ENCODE assay signal across 22 cellular contexts in genomic region chr2:42189235-42189566, GRCh38. TPM values are rescaled to one million over a fixed set of nuclear protein-coding genes. Genes with fewer than 3 reads are reported as not detected.
A peak's percentile ranks its signal among the peaks of the same experiment; 100 is the strongest.
DNase-seq lines count a peak whose midpoint lies in the region; ATAC-seq, FAIRE-seq and TF ChIP-seq lines count a peak whose summit lies in the region.
"Had no signal": no experiment of that assay in that cellular context is flagged by ENCODE, and none has a peak within 500 bp of the region (broad histone marks: within the 10 kb centered on the region; RNA-seq: fewer than 3 reads in every experiment).

No MANE protein-coding gene starts in this region.

- no peaks in the 10 kb centered on the region for H3K36me3 ChIP-seq in Caco-2 (ENCODE audit: control insufficient read depth, insufficient read depth, low read length)
- no peaks in the 10 kb centered on the region for H3K36me3 ChIP-seq in endodermal cell (ENCODE audit: control insufficient read depth, insufficient read depth, low read length)
- no peaks in the 10 kb centered on the region for H3K36me3 ChIP-seq in naive thymus-derived CD4-positive, alpha-beta T cell (ENCODE audit: control insufficient read depth in 2 of 3, insufficient read depth in 3 of 3, low read length in 3 of 3)
- H3K36me3 ChIP-seq in kidney (ENCODE audit: control insufficient read depth in 1 of 2, insufficient read depth in 2 of 2, low read length in 2 of 2) = no peaks in the 10 kb centered on the region
- H3K36me3 ChIP-seq: BE2C, HAP-1 had no signal

- H3K27me3 Mint-ChIP-seq in activated CD4-positive, alpha-beta T cell treated with anti-CD3 and anti-CD28 coated beads for 36 hours = no peaks in the 10 kb centered on the region
- H3K27me3 Mint-ChIP-seq in Caco-2 (ENCODE audit: insufficient read depth, unreplicated experiment) (no peaks in the 10 kb centered on the region), endodermal cell (ENCODE audit: insufficient read depth) (no peaks in the 10 kb centered on the region)
- no peaks in the 10 kb centered on the region for H3K27me3 Mint-ChIP-seq in naive thymus-derived CD4-positive, alpha-beta T cell

- 88 to 100% methylated on average over 2 of the region's 2 CpGs for WGBS in endodermal cell (ENCODE audit: insufficient coverage in 1 of 2, insufficient read length in 1 of 2), 2 experiments

- POLR2A ChIA-PET in activated CD4-positive, alpha-beta T cell treated with anti-CD3 and anti-CD28 coated beads for 36 hours (lab: Charles Lee) = no interaction called here
- POLR2A ChIA-PET in Caco-2 (lab: Charles Lee) = no interaction called here
- POLR2A ChIA-PET in naive thymus-derived CD4-positive, alpha-beta T cell (lab: Charles Lee) = interaction anchor here (2.5 kb wide), 1 partner anchor 16 kb away, joined by 8 read pairs; no protein-coding TSS in a partner anchor

- no peak overlapping the region for H3K4me3 Mint-ChIP-seq in activated CD4-positive, alpha-beta T cell treated with anti-CD3 and anti-CD28 coated beads for 36 hours
- H3K4me3 Mint-ChIP-seq in Caco-2 (ENCODE audit: unreplicated experiment) (no peak overlapping the region), endodermal cell (no peak overlapping the region)
- peak overlapping the region in 1 of 10 donors; percentile 12 for H3K4me3 Mint-ChIP-seq in naive thymus-derived CD4-positive, alpha-beta T cell
- H3K4me3 Mint-ChIP-seq: CD14-positive monocyte had no signal

- no peak for FAIRE-seq in kidney (lab: Jason Lieb, UNC)

- BruUV-seq in Caco-2 (replicated peaks; lab: Mats Ljungman, UMichigan) = no TSS peak

- peaks cover 86% of the 10 kb centered on the region for H3K4me1 ChIP-seq in Caco-2
- peaks cover 14% of the 10 kb centered on the region for H3K4me1 ChIP-seq in endodermal cell (ENCODE audit: control insufficient read depth, insufficient read depth, low read length)
- peaks cover 45 to 53% of the 10 kb centered on the region in 2 donors for H3K4me1 ChIP-seq in naive thymus-derived CD4-positive, alpha-beta T cell (ENCODE audit: control insufficient read depth in 2 of 2, insufficient read depth in 2 of 2, low read length in 2 of 2)
- peaks cover 9 to 22% of the 10 kb centered on the region in 2 donors for H3K4me1 ChIP-seq in kidney (ENCODE audit: control insufficient read depth in 1 of 2, insufficient read depth in 1 of 2, low read depth in 1 of 2, low read length in 2 of 2)
- H3K4me1 ChIP-seq: HAP-1 had no signal

- H3K9ac ChIP-seq in endodermal cell (ENCODE audit: extremely low read depth, low read length, poor library complexity, severe bottlenecking) (no peak overlapping the region), kidney (ENCODE audit: low read length in 2 of 2) (no peak overlapping the region)
- H3K9ac ChIP-seq: GM23248 had no signal

- H3K4me1 Mint-ChIP-seq in activated CD4-positive, alpha-beta T cell treated with anti-CD3 and anti-CD28 coated beads for 36 hours = peaks cover 72% of the 10 kb centered on the region
- peaks cover 58% of the 10 kb centered on the region for H3K4me1 Mint-ChIP-seq in Caco-2 (ENCODE audit: low read depth, unreplicated experiment)
- H3K4me1 Mint-ChIP-seq in endodermal cell = peaks cover 47% of the 10 kb centered on the region
- H3K4me1 Mint-ChIP-seq in naive thymus-derived CD4-positive, alpha-beta T cell = peaks cover 41 to 91% (median 70%) of the 10 kb centered on the region in 7 donors

- H3K9me3 ChIP-seq in Caco-2 (no peaks in the 10 kb centered on the region), endodermal cell (ENCODE audit: control insufficient read depth, low read length) (no peaks in the 10 kb centered on the region), kidney (ENCODE audit: control insufficient read depth in 1 of 2, low read length in 2 of 2) (no peaks in the 10 kb centered on the region)
- no peaks in the 10 kb centered on the region for H3K9me3 ChIP-seq in naive thymus-derived CD4-positive, alpha-beta T cell (ENCODE audit: control insufficient read depth in 2 of 3, low read length in 3 of 3)
- H3K9me3 ChIP-seq: BE2C, HAP-1 had no signal

- no peaks in the 10 kb centered on the region for H3K9me3 Mint-ChIP-seq in activated CD4-positive, alpha-beta T cell treated with anti-CD3 and anti-CD28 coated beads for 36 hours (ENCODE audit: low read depth)
- H3K9me3 Mint-ChIP-seq in Caco-2 (ENCODE audit: unreplicated experiment) (no peaks in the 10 kb centered on the region), endodermal cell (no peaks in the 10 kb centered on the region)
- no peaks in the 10 kb centered on the region for H3K9me3 Mint-ChIP-seq in naive thymus-derived CD4-positive, alpha-beta T cell
- H3K9me3 Mint-ChIP-seq: CD14-positive monocyte had no signal

- no peak overlapping the region for H3K4me3 ChIP-seq in Caco-2 (ENCODE audit: low read depth, low read length)
- no peak overlapping the region for H3K4me3 ChIP-seq in endodermal cell (ENCODE audit: low read length)
- no peak overlapping the region for H3K4me3 ChIP-seq in naive thymus-derived CD4-positive, alpha-beta T cell (ENCODE audit: low read length)
- H3K4me3 ChIP-seq in kidney (ENCODE audit: low read length in 2 of 2) = no peak overlapping the region
- H3K4me3 ChIP-seq: GM23248, HAP-1 had no signal

- intact Hi-C loops in activated CD4-positive, alpha-beta T cell treated with anti-CD3 and anti-CD28 coated beads for 36 hours (cut with DNase I, micrococcal nuclease) = loop anchor here in 1 of 2 experiments (1.0 to 5.0 kb wide), 2 partner anchors 12 to 347 kb away; no protein-coding TSS in a partner anchor
- intact Hi-C loops in Caco-2 (cut with micrococcal nuclease; ENCODE audit: unreplicated experiment) = no loop called here
- intact Hi-C loops in naive thymus-derived CD4-positive, alpha-beta T cell (cut with micrococcal nuclease) = no loop called here
- intact Hi-C loops in cardiac septum (cut with DNase I) = no loop called here
- intact Hi-C loops in kidney (cut with DNase I) = no loop called here

- H3K27ac ChIP-seq in endodermal cell (ENCODE audit: low read depth, low read length) (no peak overlapping the region), kidney (ENCODE audit: low read depth in 2 of 2, low read length in 2 of 2) (no peak overlapping the region)
- H3K27ac ChIP-seq in naive thymus-derived CD4-positive, alpha-beta T cell (ENCODE audit: low read depth, low read length) = no peak overlapping the region
- H3K27ac ChIP-seq: 22Rv1, GM23248, RWPE1 had no signal

- TF ChIP-seq CTCF in Caco-2 (IDR thresholded peaks at IDR 0.05; ENCODE audit: insufficient read depth in 1 of 2, low read depth in 1 of 2, low read length in 1 of 2, severe bottlenecking in 1 of 2, unreplicated experiment in 1 of 2) (no peak), endodermal cell (conservative IDR thresholded peaks at IDR 0.05) (no peak), kidney (IDR thresholded peaks at IDR 0.05; ENCODE audit: borderline replicate concordance, extremely low read depth, insufficient read depth) (no peak)

- peak overlapping the region; percentile 44 for H3K27ac Mint-ChIP-seq in activated CD4-positive, alpha-beta T cell treated with anti-CD3 and anti-CD28 coated beads for 36 hours
- H3K27ac Mint-ChIP-seq in Caco-2 (ENCODE audit: unreplicated experiment) (peak overlapping the region; percentile 26), endodermal cell (peak overlapping the region; percentile 70)
- H3K27ac Mint-ChIP-seq in naive thymus-derived CD4-positive, alpha-beta T cell = peak overlapping the region in 8 of 9 donors; percentile 21 to 78 (median 49)

- H3K36me3 Mint-ChIP-seq in activated CD4-positive, alpha-beta T cell treated with anti-CD3 and anti-CD28 coated beads for 36 hours (ENCODE audit: low read depth) = peaks cover 5% of the 10 kb centered on the region
- H3K36me3 Mint-ChIP-seq in Caco-2 (ENCODE audit: insufficient read depth, unreplicated experiment) = peaks cover 14% of the 10 kb centered on the region
- H3K36me3 Mint-ChIP-seq in endodermal cell (ENCODE audit: low read depth) = peaks cover 2% of the 10 kb centered on the region
- peaks cover 0 to 13% (median 8%) of the 10 kb centered on the region in 5 donors for H3K36me3 Mint-ChIP-seq in naive thymus-derived CD4-positive, alpha-beta T cell

- CTCF ChIA-PET in activated CD4-positive, alpha-beta T cell treated with anti-CD3 and anti-CD28 coated beads for 36 hours (lab: Charles Lee) = interaction anchor here (0.7 to 1.0 kb wide), 3 partner anchors 54 to 139 kb away, joined by 3 read pairs; no protein-coding TSS in a partner anchor
- CTCF ChIA-PET in Caco-2 (lab: Charles Lee) = no interaction called here
- CTCF ChIA-PET in naive thymus-derived CD4-positive, alpha-beta T cell (lab: Charles Lee) = interaction anchor here (0.6 to 2.8 kb wide), 5 partner anchors 18 to 942 kb away, joined by 3 to 16 read pairs (median 5); no protein-coding TSS in a partner anchor

- DNase-seq in activated CD4-positive, alpha-beta T cell treated with anti-CD3 and anti-CD28 coated beads for 36 hours = no peak
- no peak for DNase-seq in activated CD4-positive, alpha-beta T cell treated with anti-CD3 and anti-CD28 coated beads, Interleukin-2, amount 50 U/mL, for 4 hours
- DNase-seq in Caco-2 (no peak), endodermal cell (no peak), cardiac septum (ENCODE audit: low spot score) (no peak), kidney (no peak)
- no peak for DNase-seq in naive thymus-derived CD4-positive, alpha-beta T cell
- DNase-seq: BE2C, COR-L47, GM23248, NCI-H1048, NCI-H1417, NCI-H1694, NCI-H2029 treated with DMSO at 0.1 percent for 48 hours, NCI-H446 treated with DMSO at 0.1 percent for 48 hours, NCI-H526 treated with DMSO at 0.1 percent for 48 hours, SHP77 had no signal

- no peak for ATAC-seq in activated CD4-positive, alpha-beta T cell treated with anti-CD3 and anti-CD28 coated beads for 36 hours
- ATAC-seq in naive thymus-derived CD4-positive, alpha-beta T cell = no peak
- ATAC-seq: Panc1 had no signal

- H3K27me3 ChIP-seq in Caco-2 (replicated peaks; ENCODE audit: control insufficient read depth, insufficient read depth, low read length) (no peaks in the 10 kb centered on the region), endodermal cell (ENCODE audit: control insufficient read depth, insufficient read depth, low read length, poor library complexity, severe bottlenecking) (no peaks in the 10 kb centered on the region)
- no peaks in the 10 kb centered on the region for H3K27me3 ChIP-seq in naive thymus-derived CD4-positive, alpha-beta T cell (ENCODE audit: control insufficient read depth in 2 of 2, insufficient read depth in 2 of 2, low read length in 2 of 2)
- H3K27me3 ChIP-seq: BE2C had no signal

RNA-seq across cellular contexts. Expression of gene EML4, which starts 20.0 kb away (rescaled TPM):
- 10 to 100 TPM; 72.1 to 74.1 TPM for total RNA-seq in activated CD4-positive, alpha-beta T cell treated with anti-CD3 and anti-CD28 coated beads for 36 hours
- total RNA-seq in Caco-2 (2022) (122 and 125 TPM in 2 replicates), endodermal cell (10 to 100 TPM; 84.6 to 90.9 TPM), cardiac septum (7.9 TPM), kidney (53.6 TPM)
- 63.3 TPM for polyA plus RNA-seq in endodermal cell (2013, experiment 1 of 2)
- polyA plus RNA-seq in endodermal cell (2013, experiment 2 of 2) = 67.9 TPM
- total RNA-seq in naive thymus-derived CD4-positive, alpha-beta T cell = 100 to 1,000 TPM in 4 of 5 experiments, 10 to 100 TPM in 1; 91.1 to 167 (median 143) TPM
- 10 to 100 TPM; 64.9 to 69.3 TPM for polyA plus RNA-seq in naive thymus-derived CD4-positive, alpha-beta T cell
- polyA plus RNA-seq in kidney (ENCODE audit: insufficient read depth, low read depth, low replicate concordance) = 13.0 TPM
